Comparison of ENCODE assay signal across 17 cellular contexts in the genomic region with DNA sequence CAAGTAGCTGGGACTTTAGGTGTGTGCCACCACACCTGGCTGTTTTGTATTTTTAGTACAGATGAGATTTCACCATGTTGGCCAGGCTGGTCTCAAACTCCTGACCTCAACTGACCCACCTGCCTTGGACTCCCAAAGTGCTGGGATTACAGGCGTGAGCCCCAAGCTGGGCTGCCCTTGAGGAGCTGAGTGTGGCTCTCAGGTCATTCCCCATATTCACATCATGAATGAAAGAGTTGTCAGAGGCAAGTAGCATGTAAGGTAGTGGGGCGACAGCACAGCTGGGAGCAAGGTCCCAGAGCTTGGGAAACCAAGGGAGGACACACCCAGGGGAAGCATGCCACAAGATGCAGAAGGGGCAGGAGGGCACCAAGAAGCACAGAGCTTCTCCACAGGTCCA. TPM values are rescaled to one million over a fixed set of nuclear protein-coding genes. Genes with fewer than 3 reads are reported as not detected.
A peak's percentile ranks its signal among the peaks of the same experiment; 100 is the strongest.
DNase-seq lines count a peak whose midpoint lies in the region; ATAC-seq, FAIRE-seq and TF ChIP-seq lines count a peak whose summit lies in the region.
"Had no signal": no experiment of that assay in that cellular context is flagged by ENCODE, and none has a peak within 500 bp of the region (broad histone marks: within the 10 kb centered on the region; RNA-seq: fewer than 3 reads in every experiment).

No MANE protein-coding gene starts in this region.

- in situ Hi-C loops in GM12878 (cut with MboI), result no loop called here

- no peak for ATAC-seq in activated CD8-positive, alpha-beta T cell treated with anti-CD3 and anti-CD28 coated beads for 36 hours
- ATAC-seq in activated CD8-positive, alpha-beta T cell treated with anti-CD3 and anti-CD28 coated beads, Interleukin-2, amount 10 ng/mL, durations not matched to agents 7 days and 5 days, result no peak
- ATAC-seq in GM12878, result no peak
- ATAC-seq: HCT116 had no signal

- POLR2A ChIA-PET in activated CD8-positive, alpha-beta T cell treated with anti-CD3 and anti-CD28 coated beads for 36 hours (lab: Charles Lee), result interaction anchor here (0.7 to 1.2 kb wide), 2 partner anchors 60 to 67 kb away, joined by 3 to 4 read pairs; partner anchors contain the start of gene QRICH1
- POLR2A ChIA-PET in activated CD8-positive, alpha-beta T cell treated with anti-CD3 and anti-CD28 coated beads, Interleukin-2, amount 10 ng/mL, durations not matched to agents 7 days and 5 days (lab: Charles Lee), result no interaction called here
- POLR2A ChIA-PET in GM12878 (lab: Charles Lee), result no interaction called here

- TF ChIP-seq CTCF in activated CD8-positive, alpha-beta T cell treated with anti-CD3 and anti-CD28 coated beads for 36 hours (IDR thresholded peaks at IDR 0.05), result no peak
- no peak for TF ChIP-seq CTCF in HL-60 (IDR thresholded peaks at IDR 0.05; ENCODE audit: insufficient read depth, low read length)
- TF ChIP-seq CTCF in GM12878 (IDR thresholded peaks at IDR 0.05 in 2 of 3, conservative IDR thresholded peaks at IDR 0.05 in 1 of 3; ENCODE audit: control insufficient read depth in 2 of 3, extremely low read depth in 1 of 3, insufficient read depth in 1 of 3, low read depth in 3 of 3, low read length in 3 of 3), result no peak
- TF ChIP-seq CTCF in neural crest cell (conservative IDR thresholded peaks at IDR 0.05), result no peak
- no peak for TF ChIP-seq CTCF in esophagus squamous epithelium (IDR thresholded peaks at IDR 0.05)

- H3K9ac ChIP-seq in GM12878 (ENCODE audit: control insufficient read depth, insufficient read depth, low read length), result no peak overlapping the region
- H3K9ac ChIP-seq: GM23248 had no signal

- CTCF ChIA-PET in activated CD8-positive, alpha-beta T cell treated with anti-CD3 and anti-CD28 coated beads for 36 hours (lab: Charles Lee), result interaction anchor here (2.6 kb wide), 1 partner anchor 10 kb away, joined by 13 read pairs; the partner anchor contains the start of gene KLHDC8B
- CTCF ChIA-PET in activated CD8-positive, alpha-beta T cell treated with anti-CD3 and anti-CD28 coated beads, Interleukin-2, amount 10 ng/mL, durations not matched to agents 7 days and 5 days (lab: Charles Lee), result interaction anchor here (1.8 to 3.6 kb wide), 2 partner anchors 10 to 288 kb away, joined by 5 to 13 read pairs; partner anchors contain the start of gene KLHDC8B
- CTCF ChIA-PET in GM12878 (lab: Yijun Ruan, JAX), result interaction anchor here (1.0 to 1.1 kb wide), 2 partner anchors 10 to 173 kb away, joined by 3 read pairs; partner anchors contain the start of gene KLHDC8B

- H3K36me3 Mint-ChIP-seq in activated CD8-positive, alpha-beta T cell treated with anti-CD3 and anti-CD28 coated beads for 36 hours (ENCODE audit: low read depth), result peaks cover 29% of the 10 kb centered on the region
- peaks cover 32% of the 10 kb centered on the region for H3K36me3 Mint-ChIP-seq in activated CD8-positive, alpha-beta T cell treated with anti-CD3 and anti-CD28 coated beads, Interleukin-2, amount 10 ng/mL, durations not matched to agents 7 days and 5 days (ENCODE audit: low read depth)
- peaks cover 9% of the 10 kb centered on the region for H3K36me3 Mint-ChIP-seq in neural crest cell (ENCODE audit: low read depth)

- H4K20me1 ChIP-seq in GM12878 (ENCODE audit: control insufficient read depth, insufficient read depth), result no peaks in the 10 kb centered on the region; the same call in 1 of the 2 replicates

- H3K4me3 Mint-ChIP-seq in activated CD8-positive, alpha-beta T cell treated with anti-CD3 and anti-CD28 coated beads for 36 hours, result no peak overlapping the region
- no peak overlapping the region for H3K4me3 Mint-ChIP-seq in activated CD8-positive, alpha-beta T cell treated with anti-CD3 and anti-CD28 coated beads, Interleukin-2, amount 10 ng/mL, durations not matched to agents 7 days and 5 days
- H3K4me3 Mint-ChIP-seq in neural crest cell, result no peak overlapping the region
- H3K4me3 Mint-ChIP-seq: CD4-positive, alpha-beta T cell had no signal

- no peak for DNase-seq in activated CD8-positive, alpha-beta T cell treated with anti-CD3 and anti-CD28 coated beads for 36 hours
- no peak for DNase-seq in activated CD8-positive, alpha-beta T cell treated with anti-CD3 and anti-CD28 coated beads, Interleukin-2, amount 10 ng/mL, durations not matched to agents 7 days and 5 days
- DNase-seq in HL-60 (ENCODE audit: low read depth in 1 of 2, low spot score in 1 of 2) (no peak), GM12878 (ENCODE audit: low read depth, low spot score) (no peak), neural crest cell (ENCODE audit: low read depth, low spot score) (no peak), NCI-H82 (lab: John Stamatoyannopoulos, UW) (no peak), esophagus squamous epithelium (lab: John Stamatoyannopoulos, UW) (no peak), inferior parietal cortex (ENCODE audit: extremely low spot score) (no peak)
- DNase-seq: Calu3; CD4-positive, alpha-beta T cell; DMS79; GM23248 had no signal

- no peaks in the 10 kb centered on the region for H3K9me3 Mint-ChIP-seq in activated CD8-positive, alpha-beta T cell treated with anti-CD3 and anti-CD28 coated beads for 36 hours
- no peaks in the 10 kb centered on the region for H3K9me3 Mint-ChIP-seq in activated CD8-positive, alpha-beta T cell treated with anti-CD3 and anti-CD28 coated beads, Interleukin-2, amount 10 ng/mL, durations not matched to agents 7 days and 5 days (ENCODE audit: insufficient read depth)
- no peaks in the 10 kb centered on the region for H3K9me3 Mint-ChIP-seq in neural crest cell
- H3K9me3 Mint-ChIP-seq: CD4-positive, alpha-beta T cell had no signal

- no peak overlapping the region for H3K4me2 ChIP-seq in GM12878 (ENCODE audit: control insufficient read depth, insufficient read depth)

- no peaks in the 10 kb centered on the region for H3K27me3 Mint-ChIP-seq in activated CD8-positive, alpha-beta T cell treated with anti-CD3 and anti-CD28 coated beads for 36 hours
- no peaks in the 10 kb centered on the region for H3K27me3 Mint-ChIP-seq in activated CD8-positive, alpha-beta T cell treated with anti-CD3 and anti-CD28 coated beads, Interleukin-2, amount 10 ng/mL, durations not matched to agents 7 days and 5 days (ENCODE audit: low read depth)
- no peaks in the 10 kb centered on the region for H3K27me3 Mint-ChIP-seq in neural crest cell (ENCODE audit: low read depth)
- H3K27me3 Mint-ChIP-seq: CD4-positive, alpha-beta T cell had no signal

- TF ChIP-seq EP300 in GM12878 (IDR thresholded peaks at IDR 0.05; ENCODE audit: borderline replicate concordance in 1 of 2, control insufficient read depth in 1 of 2, low read depth in 2 of 2, low read length in 2 of 2), result no peak

- BruUV-seq in GM12878 (replicated peaks; lab: Mats Ljungman, UMichigan), result no TSS peak

- no peak for TF ChIP-seq RAD21 in GM12878 (IDR thresholded peaks at IDR 0.05; ENCODE audit: insufficient read depth, low read depth, low read length)

- TF ChIP-seq POLR2A in GM12878 (IDR thresholded peaks at IDR 0.05; ENCODE audit: low read depth, low read length) (no peak), esophagus squamous epithelium (IDR thresholded peaks at IDR 0.05) (no peak)

- no peak overlapping the region for H2AFZ ChIP-seq in GM12878 (ENCODE audit: control insufficient read depth, low read depth, low read length)
- H2AFZ ChIP-seq: GM23248 had no signal

- peaks cover 5% of the 10 kb centered on the region for H3K4me1 ChIP-seq in GM12878 (ENCODE audit: control insufficient read depth, insufficient read depth, low read length)
- H3K4me1 ChIP-seq in esophagus squamous epithelium, result peaks cover 10 to 29% (median 11%) of the 10 kb centered on the region in 3 donors

- H3K27ac ChIP-seq in HL-60 (replicated peaks) (peak overlapping the region; percentile 52; the same call in 1 of the 2 replicates), GM12878 (ENCODE audit: control insufficient read depth, insufficient read depth) (no peak overlapping the region), esophagus squamous epithelium (no peak overlapping the region)
- H3K27ac ChIP-seq: 22Rv1, GM23248 had no signal

- peaks cover 20% of the 10 kb centered on the region for H3K79me2 ChIP-seq in GM12878 (ENCODE audit: control insufficient read depth, insufficient read depth, low read length)

- intact Hi-C loops in activated CD8-positive, alpha-beta T cell treated with anti-CD3 and anti-CD28 coated beads for 36 hours (cut with micrococcal nuclease), result no loop called here
- intact Hi-C loops in GM12878 (cut with micrococcal nuclease; ENCODE audit: unreplicated experiment) (no loop called here), esophagus squamous epithelium (cut with DNase I) (loop anchor here (10.0 kb wide), 1 partner anchor 284 kb away; no protein-coding TSS in a partner anchor)

- H3K27ac Mint-ChIP-seq in activated CD8-positive, alpha-beta T cell treated with anti-CD3 and anti-CD28 coated beads for 36 hours, result peak overlapping the region; percentile 76
- no peak overlapping the region for H3K27ac Mint-ChIP-seq in activated CD8-positive, alpha-beta T cell treated with anti-CD3 and anti-CD28 coated beads, Interleukin-2, amount 10 ng/mL, durations not matched to agents 7 days and 5 days
- H3K27ac Mint-ChIP-seq in neural crest cell (ENCODE audit: unreplicated experiment), result peak overlapping the region; percentile 78
- H3K27ac Mint-ChIP-seq: CD4-positive, alpha-beta T cell had no signal

- H3K27me3 ChIP-seq in HL-60 (ENCODE audit: insufficient read depth, poor library complexity, severe bottlenecking), result no peaks in the 10 kb centered on the region
- no peaks in the 10 kb centered on the region for H3K27me3 ChIP-seq in GM12878 (replicated peaks in 1 of 2; ENCODE audit: control insufficient read depth in 2 of 2, insufficient read depth in 2 of 2, low read length in 1 of 2)
- no peaks in the 10 kb centered on the region for H3K27me3 ChIP-seq in esophagus squamous epithelium

- H3K36me3 ChIP-seq in GM12878 (ENCODE audit: control insufficient read depth in 2 of 2, insufficient read depth in 2 of 2, low read length in 1 of 2), result peaks cover 6 to 9% of the 10 kb centered on the region in 2 experiments; a peak in 3 of 4 replicates
- H3K36me3 ChIP-seq in esophagus squamous epithelium, result peaks cover 15 to 38% (median 17%) of the 10 kb centered on the region in 3 donors

- FAIRE-seq in GM12878 (lab: Jason Lieb, UNC), result no peak
- FAIRE-seq: GM12891, H54 had no signal

- SMC1A ChIA-PET in GM12878 (lab: Charles Lee; ENCODE audit: uncharacterized antibody, unreplicated experiment), result no interaction called here

- no peak overlapping the region for H3K4me3 ChIP-seq in HL-60 (replicated peaks; ENCODE audit: insufficient read depth, low read length)
- H3K4me3 ChIP-seq in GM12878, result no peak overlapping the region
- no peak overlapping the region for H3K4me3 ChIP-seq in esophagus squamous epithelium
- H3K4me3 ChIP-seq: GM23248 had no signal

- H3K9me3 ChIP-seq in GM12878 (replicated peaks; ENCODE audit: control insufficient read depth, insufficient read depth, low read length) (no peaks in the 10 kb centered on the region), esophagus squamous epithelium (no peaks in the 10 kb centered on the region)

- WGBS in GM12878 (ENCODE audit: insufficient coverage, insufficient replicate concordance, low lambda C conversion rate, missing lambda C conversion rate), result 100% methylated on average over 2 of the region's 2 CpGs
- 90% methylated on average over 2 of the region's 2 CpGs; no CpG with 5 or more reads in 1 of the 2 donors for WGBS in esophagus squamous epithelium, 2 donors

- RAD21 ChIA-PET in GM12878 (lab: Charles Lee; ENCODE audit: unreplicated experiment), result no interaction called here

- peaks cover 39% of the 10 kb centered on the region for H3K4me1 Mint-ChIP-seq in activated CD8-positive, alpha-beta T cell treated with anti-CD3 and anti-CD28 coated beads for 36 hours (ENCODE audit: low read depth)
- peaks cover 42% of the 10 kb centered on the region for H3K4me1 Mint-ChIP-seq in activated CD8-positive, alpha-beta T cell treated with anti-CD3 and anti-CD28 coated beads, Interleukin-2, amount 10 ng/mL, durations not matched to agents 7 days and 5 days (ENCODE audit: low read depth)
- peaks cover 23% of the 10 kb centered on the region for H3K4me1 Mint-ChIP-seq in neural crest cell

RNA-seq across cellular contexts. Expression of gene CCDC71, which starts 4.9 kb away (rescaled TPM):
- total RNA-seq in activated CD8-positive, alpha-beta T cell treated with anti-CD3 and anti-CD28 coated beads for 36 hours, result 10 to 100 TPM; 18.1 to 18.7 TPM
- 10 to 100 TPM; 21.8 to 22.7 TPM for total RNA-seq in activated CD8-positive, alpha-beta T cell treated with anti-CD3 and anti-CD28 coated beads, Interleukin-2, amount 10 ng/mL, durations not matched to agents 7 days and 5 days
- 51.7 and 62.8 TPM in 2 replicates for total RNA-seq in GM12878 (2013; cell fraction: nucleolus; rRNA removed)
- total RNA-seq in GM12878 (2014; rRNA removed) (34.0 and 38.0 TPM in 2 replicates), GM12878 (2014; rRNA removed; fragmentation: Illumina TruSeq; extraction: Trizol) (19.9 and 21.8 TPM in 2 replicates), GM12878 (2021) (30.3 and 31.8 TPM in 2 replicates), neural crest cell (26.0 and 29.4 TPM in 2 replicates), esophagus squamous epithelium (10 to 100 TPM; 17.0 to 31.1 (median 23.1) TPM)
- polyA plus RNA-seq in GM12878 (2011; ENCODE audit: low read depth), result 8.9 TPM
- polyA plus RNA-seq in GM12878 (2011; rRNA removed) (6.4 and 12.4 TPM in 2 replicates), GM12878 (2014; fragmentation: Illumina TruSeq; extraction: Trizol) (6.9 and 19.7 TPM in 2 replicates), GM12878 (2014; fragmentation: Nextera tagmentation; extraction: Ambion mirVana) (under 1 TPM; 0.20 to 0.24 TPM), GM12878 (2014; rRNA removed) (31.8 and 36.1 TPM in 2 replicates), GM12878 (2016; fragmentation: Nextera tagmentation; extraction: Ambion mirVana) (1 to 10 TPM; 1.0 to 1.7 TPM)
- 21.4 and 25.7 TPM in 2 replicates for polyA plus RNA-seq in GM12878 (2011; cell fraction: cytosol; rRNA removed)
- polyA plus RNA-seq in GM12878 (2011; cell fraction: nucleus; rRNA removed), result 16.0 and 17.1 TPM in 2 replicates
- polyA plus RNA-seq in GM12878 (2012), result 16.7 and 17.5 TPM in 2 replicates
- 34.0 and 50.8 TPM in 2 replicates for polyA minus RNA-seq in GM12878 (2011; rRNA and poly(A)+ RNA removed)
- polyA minus RNA-seq in GM12878 (2011; cell fraction: cytosol; rRNA and poly(A)+ RNA removed), result 8.7 and 10.4 TPM in 2 replicates
- 27.1 and 41.2 TPM in 2 replicates for polyA minus RNA-seq in GM12878 (2011; cell fraction: nucleus; rRNA and poly(A)+ RNA removed)

RNA-seq across cellular contexts. Expression of gene KLHDC8B, which starts 10.2 kb away (rescaled TPM):
- total RNA-seq in activated CD8-positive, alpha-beta T cell treated with anti-CD3 and anti-CD28 coated beads for 36 hours, result 1 to 10 TPM; 1.3 to 2.2 TPM
- total RNA-seq in activated CD8-positive, alpha-beta T cell treated with anti-CD3 and anti-CD28 coated beads, Interleukin-2, amount 10 ng/mL, durations not matched to agents 7 days and 5 days, result 1 to 10 TPM in 1 of 2 experiments, under 1 TPM in 1; 0.81 to 1.2 TPM
- total RNA-seq in GM12878 (2013; cell fraction: nucleolus; rRNA removed), result 3.5 and 7.7 TPM in 2 replicates
- total RNA-seq in GM12878 (2014; rRNA removed) (0.73 and 1.4 TPM in 2 replicates), GM12878 (2014; rRNA removed; fragmentation: Illumina TruSeq; extraction: Trizol) (0.64 and 0.89 TPM in 2 replicates), GM12878 (2021) (1.2 and 1.9 TPM in 2 replicates), neural crest cell (44.9 and 45.2 TPM in 2 replicates), esophagus squamous epithelium (10 to 100 TPM; 18.0 to 58.6 (median 46.3) TPM)
- 1.2 TPM for polyA plus RNA-seq in GM12878 (2011; ENCODE audit: low read depth)
- polyA plus RNA-seq in GM12878 (2011; rRNA removed) (0.79 and 1.5 TPM in 2 replicates), GM12878 (2014; fragmentation: Illumina TruSeq; extraction: Trizol) (0.85 and 0.98 TPM in 2 replicates), GM12878 (2014; fragmentation: Nextera tagmentation; extraction: Ambion mirVana) (under 1 TPM in 1 of 2 experiments, not detected in 1; 0.40 TPM), GM12878 (2014; rRNA removed) (0.31 and 1.3 TPM in 2 replicates), GM12878 (2016; fragmentation: Nextera tagmentation; extraction: Ambion mirVana) (under 1 TPM; 0.80 to 0.92 TPM)
- 1.2 and 1.5 TPM in 2 replicates for polyA plus RNA-seq in GM12878 (2011; cell fraction: cytosol; rRNA removed)
- polyA plus RNA-seq in GM12878 (2011; cell fraction: nucleus; rRNA removed), result 2.1 and 4.2 TPM in 2 replicates
- 4.0 and 5.2 TPM in 2 replicates for polyA plus RNA-seq in GM12878 (2012)
- 0.51 and 1.1 TPM in 2 replicates for polyA minus RNA-seq in GM12878 (2011; rRNA and poly(A)+ RNA removed)
- polyA minus RNA-seq in GM12878 (2011; cell fraction: cytosol; rRNA and poly(A)+ RNA removed), result not detected in 2 replicates
- polyA minus RNA-seq in GM12878 (2011; cell fraction: nucleus; rRNA and poly(A)+ RNA removed), result 1.1 and 1.5 TPM in 2 replicates
- total RNA-seq: HT-29 had no signal

RNA-seq across cellular contexts. Expression of gene LAMB2, which starts 28.3 kb away (rescaled TPM):
- not detected for total RNA-seq in activated CD8-positive, alpha-beta T cell treated with anti-CD3 and anti-CD28 coated beads for 36 hours
- under 1 TPM in 1 of 2 experiments, not detected in 1; 0.29 TPM for total RNA-seq in activated CD8-positive, alpha-beta T cell treated with anti-CD3 and anti-CD28 coated beads, Interleukin-2, amount 10 ng/mL, durations not matched to agents 7 days and 5 days
- 0.61 and 2.9 TPM in 2 replicates for total RNA-seq in GM12878 (2013; cell fraction: nucleolus; rRNA removed)
- 0.23 TPM in 1 of 2 replicates, not detected in the other for total RNA-seq in GM12878 (2014; rRNA removed)
- total RNA-seq in GM12878 (2014; rRNA removed; fragmentation: Illumina TruSeq; extraction: Trizol), result not detected in 2 replicates
- 3.2 and 3.3 TPM in 2 replicates for total RNA-seq in GM12878 (2021)
- polyA plus RNA-seq in GM12878 (2011; ENCODE audit: low read depth), result not detected
- polyA plus RNA-seq in GM12878 (2011; rRNA removed), result 0.18 TPM in 1 of 2 replicates, not detected in the other
- polyA plus RNA-seq in GM12878 (2011; cell fraction: cytosol; rRNA removed), result 0.15 and 0.42 TPM in 2 replicates
- polyA plus RNA-seq in GM12878 (2011; cell fraction: nucleus; rRNA removed), result 3.9 and 5.4 TPM in 2 replicates
- 0.44 TPM in 1 of 2 replicates, not detected in the other for polyA plus RNA-seq in GM12878 (2012)
- polyA plus RNA-seq in GM12878 (2014; fragmentation: Illumina TruSeq; extraction: Trizol), result 0.13 TPM in 1 of 2 replicates, not detected in the other
- not detected for polyA plus RNA-seq in GM12878 (2014; fragmentation: Nextera tagmentation; extraction: Ambion mirVana)
- polyA plus RNA-seq in GM12878 (2014; rRNA removed), result 0.24 and 0.64 TPM in 2 replicates
- 1 to 10 TPM in 1 of 2 experiments, under 1 TPM in 1; 0.67 to 1.0 TPM for polyA plus RNA-seq in GM12878 (2016; fragmentation: Nextera tagmentation; extraction: Ambion mirVana)
- 0.31 TPM in 1 of 2 replicates, not detected in the other for polyA minus RNA-seq in GM12878 (2011; rRNA and poly(A)+ RNA removed)
- polyA minus RNA-seq in GM12878 (2011; cell fraction: cytosol; rRNA and poly(A)+ RNA removed), result not detected in 2 replicates
- polyA minus RNA-seq in GM12878 (2011; cell fraction: nucleus; rRNA and poly(A)+ RNA removed), result 0.97 TPM in 1 of 2 replicates, not detected in the other
- 108 and 120 TPM in 2 replicates for total RNA-seq in neural crest cell
- total RNA-seq in esophagus squamous epithelium, result 100 to 1,000 TPM in 3 of 4 donors, 10 to 100 TPM in 1; 66.0 to 319 (median 175) TPM

RNA-seq across cellular contexts. Expression of gene USP19, which starts 40.6 kb away (rescaled TPM):
- total RNA-seq in activated CD8-positive, alpha-beta T cell treated with anti-CD3 and anti-CD28 coated beads for 36 hours, result 10 to 100 TPM; 41.0 to 41.6 TPM
- 10 to 100 TPM; 58.0 to 60.4 TPM for total RNA-seq in activated CD8-positive, alpha-beta T cell treated with anti-CD3 and anti-CD28 coated beads, Interleukin-2, amount 10 ng/mL, durations not matched to agents 7 days and 5 days
- total RNA-seq in GM12878 (2013; cell fraction: nucleolus; rRNA removed), result 44.3 and 49.9 TPM in 2 replicates
- total RNA-seq in GM12878 (2014; rRNA removed) (33.6 and 35.2 TPM in 2 replicates), GM12878 (2014; rRNA removed; fragmentation: Illumina TruSeq; extraction: Trizol) (16.1 and 16.6 TPM in 2 replicates), GM12878 (2021) (62.2 and 64.2 TPM in 2 replicates), neural crest cell (71.8 and 72.6 TPM in 2 replicates), esophagus squamous epithelium (10 to 100 TPM; 37.8 to 52.3 (median 40.7) TPM)
- 23.8 TPM for polyA plus RNA-seq in GM12878 (2011; ENCODE audit: low read depth)
- polyA plus RNA-seq in GM12878 (2011; rRNA removed) (28.1 and 41.7 TPM in 2 replicates), GM12878 (2014; fragmentation: Illumina TruSeq; extraction: Trizol) (11.1 and 25.7 TPM in 2 replicates), GM12878 (2014; fragmentation: Nextera tagmentation; extraction: Ambion mirVana) (under 1 TPM; 0.24 to 0.68 TPM), GM12878 (2014; rRNA removed) (40.7 and 44.8 TPM in 2 replicates), GM12878 (2016; fragmentation: Nextera tagmentation; extraction: Ambion mirVana) (10 to 100 TPM; 32.7 to 36.6 TPM)
- 46.1 and 62.5 TPM in 2 replicates for polyA plus RNA-seq in GM12878 (2011; cell fraction: cytosol; rRNA removed)
- 150 and 158 TPM in 2 replicates for polyA plus RNA-seq in GM12878 (2011; cell fraction: nucleus; rRNA removed)
- 25.7 and 27.6 TPM in 2 replicates for polyA plus RNA-seq in GM12878 (2012)
- 102 and 109 TPM in 2 replicates for polyA minus RNA-seq in GM12878 (2011; rRNA and poly(A)+ RNA removed)
- polyA minus RNA-seq in GM12878 (2011; cell fraction: cytosol; rRNA and poly(A)+ RNA removed), result 24.2 and 26.1 TPM in 2 replicates
- 25.5 and 46.9 TPM in 2 replicates for polyA minus RNA-seq in GM12878 (2011; cell fraction: nucleus; rRNA and poly(A)+ RNA removed)

RNA-seq across cellular contexts. Expression of gene QARS1, which starts 56.6 kb away (rescaled TPM):
- 100 to 1,000 TPM; 270 to 282 TPM for total RNA-seq in activated CD8-positive, alpha-beta T cell treated with anti-CD3 and anti-CD28 coated beads for 36 hours
- total RNA-seq in activated CD8-positive, alpha-beta T cell treated with anti-CD3 and anti-CD28 coated beads, Interleukin-2, amount 10 ng/mL, durations not matched to agents 7 days and 5 days, result 100 to 1,000 TPM; 250 to 294 TPM
- 216 and 218 TPM in 2 replicates for total RNA-seq in GM12878 (2013; cell fraction: nucleolus; rRNA removed)
- total RNA-seq in GM12878 (2014; rRNA removed) (461 and 476 TPM in 2 replicates), GM12878 (2014; rRNA removed; fragmentation: Illumina TruSeq; extraction: Trizol) (199 and 212 TPM in 2 replicates), GM12878 (2021) (369 and 380 TPM in 2 replicates), neural crest cell (348 and 382 TPM in 2 replicates), esophagus squamous epithelium (100 to 1,000 TPM; 236 to 290 (median 265) TPM)
- 218 TPM for polyA plus RNA-seq in GM12878 (2011; ENCODE audit: low read depth)
- polyA plus RNA-seq in GM12878 (2011; rRNA removed) (144 and 309 TPM in 2 replicates), GM12878 (2014; fragmentation: Illumina TruSeq; extraction: Trizol) (249 and 362 TPM in 2 replicates), GM12878 (2014; fragmentation: Nextera tagmentation; extraction: Ambion mirVana) (100 to 1,000 TPM; 229 to 328 TPM), GM12878 (2014; rRNA removed) (385 and 397 TPM in 2 replicates), GM12878 (2016; fragmentation: Nextera tagmentation; extraction: Ambion mirVana) (100 to 1,000 TPM; 168 to 185 TPM)
- polyA plus RNA-seq in GM12878 (2011; cell fraction: cytosol; rRNA removed), result 527 and 634 TPM in 2 replicates
- polyA plus RNA-seq in GM12878 (2011; cell fraction: nucleus; rRNA removed), result 904 and 1,136 TPM in 2 replicates
- polyA plus RNA-seq in GM12878 (2012), result 327 and 350 TPM in 2 replicates
- 263 and 286 TPM in 2 replicates for polyA minus RNA-seq in GM12878 (2011; rRNA and poly(A)+ RNA removed)
- polyA minus RNA-seq in GM12878 (2011; cell fraction: cytosol; rRNA and poly(A)+ RNA removed), result 87.8 and 145 TPM in 2 replicates
- 189 and 310 TPM in 2 replicates for polyA minus RNA-seq in GM12878 (2011; cell fraction: nucleus; rRNA and poly(A)+ RNA removed)

Comparison
In these comparisons a context has a peak if more than half of its experiments do, and no peak if none do; other contexts are left out.
1. RNA of gene LAMB2, which starts 28.3 kb away (total RNA-seq): 66.0 to 319 TPM in esophagus squamous epithelium and 108 to 120 TPM in neural crest cell; 0.29 TPM in activated CD8-positive, alpha-beta T cell treated with anti-CD3 and anti-CD28 coated beads, Interleukin-2, amount 10 ng/mL, durations not matched to agents 7 days and 5 days, 0.23 to 3.3 TPM in GM12878 and not detected in activated CD8-positive, alpha-beta T cell treated with anti-CD3 and anti-CD28 coated beads for 36 hours; every median in the first group is over 10 times any median in the second.